In the genomic region with DNA sequence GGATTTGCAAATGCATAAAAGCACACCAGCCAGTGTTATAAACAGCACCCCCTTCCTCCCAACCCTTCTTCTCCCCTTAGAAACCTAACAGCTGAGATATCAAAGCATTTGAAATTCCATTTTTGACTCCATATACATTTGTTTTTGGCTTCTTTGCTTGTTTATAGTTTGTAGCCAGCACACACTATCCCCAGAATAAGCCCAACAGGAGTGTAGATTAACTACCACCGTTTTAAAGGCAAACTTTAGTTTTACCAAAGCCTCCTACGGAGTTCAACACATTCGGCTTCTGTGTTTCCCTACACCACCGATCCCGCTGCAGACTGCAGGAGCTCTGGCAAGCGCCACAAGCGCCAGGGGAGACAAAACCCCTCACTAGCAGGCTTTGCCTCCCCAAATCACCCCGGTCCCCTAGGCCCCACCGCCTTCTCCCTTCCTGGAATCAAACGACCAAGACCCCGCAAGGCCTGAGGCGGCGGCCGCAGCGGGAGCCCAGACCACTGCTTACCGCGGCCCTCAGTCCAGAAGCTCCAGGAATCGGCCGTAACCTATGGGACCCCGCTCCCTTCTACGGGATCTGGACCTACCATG, we compare ENCODE assay signal across 8 cellular contexts. TPM values are rescaled to one million over a fixed set of nuclear protein-coding genes. Genes with fewer than 3 reads are reported as not detected.
DNase-seq lines count a peak whose midpoint lies in the region; ATAC-seq and TF ChIP-seq lines count a peak whose summit lies in the region.

No MANE protein-coding gene starts in this region.

- no peaks in the 10 kb centered on the region for H3K36me3 ChIP-seq in neuron (ENCODE audit: insufficient read depth, low read length)

- H3K27me3 Mint-ChIP-seq in activated CD4-positive, alpha-beta T cell treated with anti-CD3 and anti-CD28 coated beads for 36 hours = no peaks in the 10 kb centered on the region
- peaks cover 7% of the 10 kb centered on the region for H3K27me3 Mint-ChIP-seq in T-helper 2 cell treated with Interferon-gamma antibody and Interleukin-4, amounts not matched to agents 5 μg/mL and 100 μg/mL, for 36 hours (ENCODE audit: low read depth)

- peaks cover 44% of the 10 kb centered on the region for H3K4me1 Mint-ChIP-seq in activated CD4-positive, alpha-beta T cell treated with anti-CD3 and anti-CD28 coated beads for 36 hours
- peaks cover 38% of the 10 kb centered on the region for H3K4me1 Mint-ChIP-seq in T-helper 2 cell treated with Interferon-gamma antibody and Interleukin-4, amounts not matched to agents 5 μg/mL and 100 μg/mL, for 36 hours (ENCODE audit: low read depth)

- H3K4me3 ChIP-seq in epithelial cell of esophagus (ENCODE audit: low read length) (peak overlapping the region; percentile 89), neuron (ENCODE audit: low read length) (peak overlapping the region; percentile 85)

- H3K9me3 Mint-ChIP-seq in activated CD4-positive, alpha-beta T cell treated with anti-CD3 and anti-CD28 coated beads for 36 hours (ENCODE audit: low read depth) = no peaks in the 10 kb centered on the region
- H3K9me3 Mint-ChIP-seq in T-helper 2 cell treated with Interferon-gamma antibody and Interleukin-4, amounts not matched to agents 5 μg/mL and 100 μg/mL, for 36 hours = no peaks in the 10 kb centered on the region

- no peak for TF ChIP-seq CTCF in epithelial cell of esophagus (IDR thresholded peaks at IDR 0.05; ENCODE audit: insufficient read depth, low read depth, low read length, missing control alignments)

- H3K4me3 Mint-ChIP-seq in activated CD4-positive, alpha-beta T cell treated with anti-CD3 and anti-CD28 coated beads for 36 hours = peak overlapping the region; percentile 96
- peak overlapping the region; percentile 99 for H3K4me3 Mint-ChIP-seq in T-helper 2 cell treated with Interferon-gamma antibody and Interleukin-4, amounts not matched to agents 5 μg/mL and 100 μg/mL, for 36 hours

- CTCF ChIA-PET in activated CD4-positive, alpha-beta T cell treated with anti-CD3 and anti-CD28 coated beads for 36 hours (lab: Charles Lee) = interaction anchor here (1.1 to 1.7 kb wide), 3 partner anchors 10 to 69 kb away, joined by 3 to 6 read pairs (median 3); partner anchors contain the start of gene MRPS22

- intact Hi-C loops in activated CD4-positive, alpha-beta T cell treated with anti-CD3 and anti-CD28 coated beads for 36 hours (cut with DNase I, micrococcal nuclease) = loop anchor here (1.0 to 10.0 kb wide), 8 partner anchors 30 to 1842 kb away; partner anchors contain the start of genes MRPS22 (in 2 of the 2), SLC25A36 (in 2 of the 2), CEP70 (in 1 of the 2) and NMNAT3 (in 1 of the 2)

- no peaks in the 10 kb centered on the region for H3K9me3 ChIP-seq in neuron (ENCODE audit: low read length)

- peaks cover 26% of the 10 kb centered on the region for H3K4me1 ChIP-seq in neuron (ENCODE audit: insufficient read depth, low read length)

- peak; percentile 33 for ATAC-seq in activated CD4-positive, alpha-beta T cell treated with anti-CD3 and anti-CD28 coated beads for 36 hours
- peak; percentile 12 for ATAC-seq in HG03064 (IDR thresholded peaks at IDR 0.05; ENCODE audit: low read depth, unreplicated experiment)
- no peak for ATAC-seq in GM21825 (IDR thresholded peaks at IDR 0.05; ENCODE audit: unreplicated experiment)

- H3K27ac Mint-ChIP-seq in activated CD4-positive, alpha-beta T cell treated with anti-CD3 and anti-CD28 coated beads for 36 hours = peak overlapping the region; percentile 97
- peak overlapping the region; percentile 98 for H3K27ac Mint-ChIP-seq in T-helper 2 cell treated with Interferon-gamma antibody and Interleukin-4, amounts not matched to agents 5 μg/mL and 100 μg/mL, for 36 hours

- peak overlapping the region; percentile 35 for H2AFZ ChIP-seq in neuron (ENCODE audit: low read depth, low read length)

- no peaks in the 10 kb centered on the region for H3K27me3 ChIP-seq in neuron (ENCODE audit: insufficient read depth, low read length)

- peaks cover 2% of the 10 kb centered on the region for H3K36me3 Mint-ChIP-seq in activated CD4-positive, alpha-beta T cell treated with anti-CD3 and anti-CD28 coated beads for 36 hours (ENCODE audit: low read depth)
- peaks cover 6% of the 10 kb centered on the region for H3K36me3 Mint-ChIP-seq in T-helper 2 cell treated with Interferon-gamma antibody and Interleukin-4, amounts not matched to agents 5 μg/mL and 100 μg/mL, for 36 hours (ENCODE audit: low read depth)

- POLR2A ChIA-PET in activated CD4-positive, alpha-beta T cell treated with anti-CD3 and anti-CD28 coated beads for 36 hours (lab: Charles Lee) = no interaction called here

- DNase-seq in activated CD4-positive, alpha-beta T cell treated with anti-CD3 and anti-CD28 coated beads for 36 hours = peak; percentile 55
- DNase-seq in activated CD4-positive, alpha-beta T cell treated with anti-CD3 and anti-CD28 coated beads for 1 hour = no peak
- DNase-seq in T-helper 2 cell treated with Interferon-gamma antibody and Interleukin-4, amounts not matched to agents 5 μg/mL and 100 μg/mL, for 36 hours (ENCODE audit: low spot score) = no peak
- DNase-seq in epithelial cell of esophagus (ENCODE audit: low read depth) = no peak
- DNase-seq in occipital lobe (lab: John Stamatoyannopoulos, UW) = no peak

RNA-seq across cellular contexts. Expression of gene COPB2, which starts 0.4 kb away (rescaled TPM):
- total RNA-seq in activated CD4-positive, alpha-beta T cell treated with anti-CD3 and anti-CD28 coated beads for 36 hours = 10 to 100 TPM; 90.9 to 99.2 TPM
- 86.3 TPM for total RNA-seq in occipital lobe

RNA-seq across cellular contexts. Expression of gene MRPS22, which starts 45.2 kb away (rescaled TPM):
- 10 to 100 TPM; 72.4 to 80.6 TPM for total RNA-seq in activated CD4-positive, alpha-beta T cell treated with anti-CD3 and anti-CD28 coated beads for 36 hours
- total RNA-seq in occipital lobe = 62.4 TPM
